13 cellular contexts compared by ENCODE assay signal in the genomic region with DNA sequence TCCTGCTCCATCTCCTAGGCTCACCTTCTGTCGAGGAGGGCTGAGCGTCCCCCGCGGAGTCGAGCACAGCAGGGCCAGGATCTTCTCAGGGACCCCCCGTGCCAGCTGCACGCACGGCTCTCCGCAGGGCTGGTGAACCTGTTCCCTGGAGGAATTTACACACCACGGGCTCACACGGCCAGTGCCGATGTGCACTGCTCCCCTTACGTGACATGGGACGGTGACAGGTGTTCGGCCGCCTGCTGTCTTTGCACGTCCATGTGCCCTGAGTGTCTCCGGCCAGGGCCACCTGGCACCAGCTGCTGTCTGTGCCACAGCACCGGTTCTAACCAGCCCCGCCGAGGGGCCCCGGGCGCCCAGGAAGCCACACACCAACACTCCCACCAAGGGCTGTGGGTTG. TPM values are rescaled to one million over a fixed set of nuclear protein-coding genes. Genes with fewer than 3 reads are reported as not detected.
DNase-seq lines count a peak whose midpoint lies in the region; TF ChIP-seq lines count a peak whose summit lies in the region.
"Had no signal": no experiment of that assay in that cellular context is flagged by ENCODE, and none has a peak within 500 bp of the region (broad histone marks: within the 10 kb centered on the region; RNA-seq: fewer than 3 reads in every experiment).

No MANE protein-coding gene starts in this region.

- BruUV-seq in OCI-LY7 (replicated peaks; lab: Mats Ljungman, UMichigan): no TSS peak

- no peaks in the 10 kb centered on the region for H3K79me2 ChIP-seq in OCI-LY7 (ENCODE audit: insufficient read depth, low read depth, low read length)

- CTCF ChIA-PET in OCI-LY7 (lab: Charles Lee; ENCODE audit: unreplicated experiment): no interaction called here

- H3K36me3 ChIP-seq in mucosa of stomach (ENCODE audit: control insufficient read depth, insufficient read depth, low read length) (no peaks in the 10 kb centered on the region), OCI-LY7 (ENCODE audit: insufficient read depth, low read length) (no peaks in the 10 kb centered on the region)

- no peak overlapping the region for H2AFZ ChIP-seq in OCI-LY7 (ENCODE audit: low read length)

- peak overlapping the region; percentile 47 for H3K9ac ChIP-seq in mucosa of stomach (ENCODE audit: low read length)

- H3K4me2 ChIP-seq in OCI-LY7 (ENCODE audit: low read length): no peak overlapping the region

- TF ChIP-seq CTCF in OCI-LY7 (conservative IDR thresholded peaks at IDR 0.05; ENCODE audit: low read length): no peak

- POLR2A ChIA-PET in OCI-LY7 (lab: Charles Lee): no interaction called here

- H3K4me1 ChIP-seq in mucosa of stomach (ENCODE audit: control insufficient read depth, insufficient read depth, low read length) (peaks cover 68% of the 10 kb centered on the region), OCI-LY7 (ENCODE audit: insufficient read depth, low read length, poor library complexity, severe bottlenecking) (peaks cover 2% of the 10 kb centered on the region)

- H3K9me3 ChIP-seq in mucosa of stomach (ENCODE audit: control insufficient read depth, low read length): no peaks in the 10 kb centered on the region
- H3K9me3 ChIP-seq in OCI-LY7 (ENCODE audit: low read length): no peaks in the 10 kb centered on the region

- intact Hi-C loops in OCI-LY7 (cut with micrococcal nuclease; ENCODE audit: unreplicated experiment): no loop called here

- H3K27ac ChIP-seq in OCI-LY7 (ENCODE audit: low read depth, low read length, poor library complexity, severe bottlenecking): no peak overlapping the region

- H3K27me3 ChIP-seq in mucosa of stomach (ENCODE audit: control insufficient read depth, insufficient read depth, low read length): peaks cover 11% of the 10 kb centered on the region

- no peaks in the 10 kb centered on the region for H4K20me1 ChIP-seq in OCI-LY7 (ENCODE audit: insufficient read depth, low read length)

- H3K4me3 ChIP-seq in mucosa of stomach (ENCODE audit: low read length) (no peak overlapping the region), OCI-LY7 (ENCODE audit: low read depth, low read length, poor library complexity, severe bottlenecking) (no peak overlapping the region)

- H3K9me2 ChIP-seq in OCI-LY7 (ENCODE audit: insufficient read depth, low read length): no peaks in the 10 kb centered on the region

- peak; percentile 25 for DNase-seq in DMS153 treated with DMSO at 0.1 percent for 48 hours (lab: John Stamatoyannopoulos, UW; ENCODE audit: unreplicated experiment)
- peak; percentile 57 for DNase-seq in NCI-H1092 (lab: John Stamatoyannopoulos, UW)
- DNase-seq in SHP77 (lab: John Stamatoyannopoulos, UW): peak; percentile 70 to 85
- DNase-seq in cortex of kidney (lab: John Stamatoyannopoulos, UW): no peak
- DNase-seq in GM19240 (ENCODE audit: insufficient read length, low spot score): no peak
- DNase-seq in OCI-LY7 (ENCODE audit: low spot score): no peak
- no peak for DNase-seq in medulla oblongata (ENCODE audit: extremely low spot score)
- DNase-seq: activated CD4-positive, alpha-beta T cell treated with anti-CD3 and anti-CD28 coated beads, Interleukin-2, amount 50 U/mL, for 48 hours; central memory CD4-positive, alpha-beta T cell; erythroblast; NCI-H1048; stimulated activated naive CD8-positive, alpha-beta T cell treated with anti-CD3 and anti-CD28 coated beads, Interleukin-15, amount 100 ng/mL, for 72 hours had no signal

RNA-seq across cellular contexts. Expression of gene AGPAT2, which starts 8.7 kb away (rescaled TPM):
- total RNA-seq in OCI-LY7 (2014; rRNA removed; shearing (Covaris generic)): 20.8 and 29.6 TPM in 2 replicates
- 15.2 and 18.3 TPM in 2 replicates for total RNA-seq in OCI-LY7 (2022)

RNA-seq across cellular contexts. Expression of gene DIPK1B, which starts 16.4 kb away (rescaled TPM):
- 13.3 and 13.9 TPM in 2 replicates for total RNA-seq in OCI-LY7 (2014; rRNA removed; shearing (Covaris generic))
- 0.30 and 0.74 TPM in 2 replicates for total RNA-seq in OCI-LY7 (2022)

RNA-seq across cellular contexts. Expression of gene EGFL7, which starts 33.2 kb away (rescaled TPM):
- not detected in 2 replicates for total RNA-seq in OCI-LY7 (2014; rRNA removed; shearing (Covaris generic))
- total RNA-seq in OCI-LY7 (2022): not detected in 2 replicates

RNA-seq across cellular contexts. Expression of gene LCN10, which starts 46.8 kb away (rescaled TPM):
- total RNA-seq in OCI-LY7 (2014; rRNA removed; shearing (Covaris generic)): not detected in 2 replicates
- not detected in 2 replicates for total RNA-seq in OCI-LY7 (2022)

RNA-seq across cellular contexts. Expression of gene LCN6, which starts 52.4 kb away (rescaled TPM):
- not detected in 2 replicates for total RNA-seq in OCI-LY7 (2014; rRNA removed; shearing (Covaris generic))
- not detected in 2 replicates for total RNA-seq in OCI-LY7 (2022)

Comparison
In these comparisons a context has a peak if more than half of its experiments do, and no peak if none do; other contexts are left out.
1. DNase-seq: peak in DMS153 treated with DMSO at 0.1 percent for 48 hours (single experiment), NCI-H1092 (single experiment) and SHP77 (2 of 2); none in cortex of kidney (single experiment), GM19240 (single experiment), OCI-LY7 (single experiment) and medulla oblongata (single experiment).